In genomic region chr14:81312289-81312876, GRCh38 we compare ENCODE assay signal across 1 cellular context.
TF ChIP-seq lines count a peak whose summit lies in the region.

No MANE protein-coding gene starts in this region.

TF ChIP-seq in GM23338, 12 proteins besides CTCF, POLR2A, EP300 and RAD21 (continued from another document):
- no peak for TF ChIP-seq EZH2phosphoT487 (IDR thresholded peaks at IDR 0.05; ENCODE audit: unreplicated experiment)
- TF ChIP-seq, protein P1, sequence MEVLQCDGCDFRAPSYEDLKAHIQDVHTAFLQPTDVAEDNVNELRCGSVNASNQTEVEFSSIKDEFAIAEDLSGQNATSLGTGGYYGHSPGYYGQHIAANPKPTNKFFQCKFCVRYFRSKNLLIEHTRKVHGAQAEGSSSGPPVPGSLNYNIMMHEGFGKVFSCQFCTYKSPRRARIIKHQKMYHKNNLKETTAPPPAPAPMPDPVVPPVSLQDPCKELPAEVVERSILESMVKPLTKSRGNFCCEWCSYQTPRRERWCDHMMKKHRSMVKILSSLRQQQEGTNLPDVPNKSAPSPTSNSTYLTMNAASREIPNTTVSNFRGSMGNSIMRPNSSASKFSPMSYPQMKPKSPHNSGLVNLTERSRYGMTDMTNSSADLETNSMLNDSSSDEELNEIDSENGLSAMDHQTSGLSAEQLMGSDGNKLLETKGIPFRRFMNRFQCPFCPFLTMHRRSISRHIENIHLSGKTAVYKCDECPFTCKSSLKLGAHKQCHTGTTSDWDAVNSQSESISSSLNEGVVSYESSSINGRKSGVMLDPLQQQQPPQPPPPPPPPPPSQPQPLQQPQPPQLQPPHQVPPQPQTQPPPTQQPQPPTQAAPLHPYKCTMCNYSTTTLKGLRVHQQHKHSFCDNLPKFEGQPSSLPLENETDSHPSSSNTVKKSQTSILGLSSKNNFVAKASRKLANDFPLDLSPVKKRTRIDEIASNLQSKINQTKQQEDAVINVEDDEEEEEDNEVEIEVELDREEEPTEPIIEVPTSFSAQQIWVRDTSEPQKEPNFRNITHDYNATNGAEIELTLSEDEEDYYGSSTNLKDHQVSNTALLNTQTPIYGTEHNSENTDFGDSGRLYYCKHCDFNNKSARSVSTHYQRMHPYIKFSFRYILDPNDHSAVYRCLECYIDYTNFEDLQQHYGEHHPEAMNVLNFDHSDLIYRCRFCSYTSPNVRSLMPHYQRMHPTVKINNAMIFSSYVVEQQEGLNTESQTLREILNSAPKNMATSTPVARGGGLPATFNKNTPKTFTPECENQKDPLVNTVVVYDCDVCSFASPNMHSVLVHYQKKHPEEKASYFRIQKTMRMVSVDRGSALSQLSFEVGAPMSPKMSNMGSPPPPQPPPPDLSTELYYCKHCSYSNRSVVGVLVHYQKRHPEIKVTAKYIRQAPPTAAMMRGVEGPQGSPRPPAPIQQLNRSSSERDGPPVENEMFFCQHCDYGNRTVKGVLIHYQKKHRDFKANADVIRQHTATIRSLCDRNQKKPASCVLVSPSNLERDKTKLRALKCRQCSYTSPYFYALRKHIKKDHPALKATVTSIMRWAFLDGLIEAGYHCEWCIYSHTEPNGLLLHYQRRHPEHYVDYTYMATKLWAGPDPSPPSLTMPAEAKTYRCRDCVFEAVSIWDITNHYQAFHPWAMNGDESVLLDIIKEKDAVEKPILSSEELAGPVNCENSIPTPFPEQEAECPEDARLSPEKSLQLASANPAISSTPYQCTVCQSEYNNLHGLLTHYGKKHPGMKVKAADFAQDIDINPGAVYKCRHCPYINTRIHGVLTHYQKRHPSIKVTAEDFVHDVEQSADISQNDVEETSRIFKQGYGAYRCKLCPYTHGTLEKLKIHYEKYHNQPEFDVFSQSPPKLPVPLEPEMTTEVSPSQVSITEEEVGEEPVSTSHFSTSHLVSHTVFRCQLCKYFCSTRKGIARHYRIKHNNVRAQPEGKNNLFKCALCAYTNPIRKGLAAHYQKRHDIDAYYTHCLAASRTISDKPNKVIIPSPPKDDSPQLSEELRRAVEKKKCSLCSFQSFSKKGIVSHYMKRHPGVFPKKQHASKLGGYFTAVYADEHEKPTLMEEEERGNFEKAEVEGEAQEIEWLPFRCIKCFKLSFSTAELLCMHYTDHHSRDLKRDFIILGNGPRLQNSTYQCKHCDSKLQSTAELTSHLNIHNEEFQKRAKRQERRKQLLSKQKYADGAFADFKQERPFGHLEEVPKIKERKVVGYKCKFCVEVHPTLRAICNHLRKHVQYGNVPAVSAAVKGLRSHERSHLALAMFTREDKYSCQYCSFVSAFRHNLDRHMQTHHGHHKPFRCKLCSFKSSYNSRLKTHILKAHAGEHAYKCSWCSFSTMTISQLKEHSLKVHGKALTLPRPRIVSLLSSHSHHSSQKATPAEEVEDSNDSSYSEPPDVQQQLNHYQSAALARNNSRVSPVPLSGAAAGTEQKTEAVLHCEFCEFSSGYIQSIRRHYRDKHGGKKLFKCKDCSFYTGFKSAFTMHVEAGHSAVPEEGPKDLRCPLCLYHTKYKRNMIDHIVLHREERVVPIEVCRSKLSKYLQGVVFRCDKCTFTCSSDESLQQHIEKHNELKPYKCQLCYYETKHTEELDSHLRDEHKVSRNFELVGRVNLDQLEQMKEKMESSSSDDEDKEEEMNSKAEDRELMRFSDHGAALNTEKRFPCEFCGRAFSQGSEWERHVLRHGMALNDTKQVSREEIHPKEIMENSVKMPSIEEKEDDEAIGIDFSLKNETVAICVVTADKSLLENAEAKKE (CRISPR knock-in tag; IDR thresholded peaks at IDR 0.05), result no peak
- TF ChIP-seq NANOG (IDR thresholded peaks at IDR 0.05; ENCODE audit: borderline replicate concordance), result no peak
- no peak for TF ChIP-seq CREB1 (CRISPR knock-in tag; IDR thresholded peaks at IDR 0.05; ENCODE audit: low read depth)
